Comparison of ENCODE assay signal across 1 cellular context in the genomic region with DNA sequence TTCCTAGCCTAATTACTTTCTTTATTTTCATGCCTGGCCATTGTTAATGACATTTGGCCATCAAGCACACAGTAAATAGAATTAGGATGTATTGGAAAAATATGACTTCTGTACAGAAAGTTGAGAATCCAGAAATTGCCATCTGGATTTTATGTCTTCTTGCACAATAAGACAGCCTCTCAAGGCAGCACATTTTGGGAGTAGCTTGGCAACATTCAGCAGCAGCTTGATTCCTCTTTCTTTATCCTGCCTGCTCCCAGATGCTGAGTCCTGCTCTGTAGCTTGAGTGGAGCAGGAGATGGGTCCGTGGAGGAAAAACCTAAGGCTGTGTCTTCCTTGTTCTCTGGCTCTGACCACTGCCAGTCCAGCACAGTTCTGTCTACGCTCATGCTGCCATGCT.
A peak's percentile ranks its signal among the peaks of the same experiment; 100 is the strongest.
TF ChIP-seq lines count a peak whose summit lies in the region.

No MANE protein-coding gene starts in this region.

TF ChIP-seq in IMR-90, 13 proteins besides CTCF, POLR2A, EP300 and RAD21:
- TF ChIP-seq CEBPB (IDR thresholded peaks at IDR 0.05; ENCODE audit: low read depth, low read length) (0 out of 2 replicates have a peak, but pooled peaks have one; percentile 1), RCOR1 (IDR thresholded peaks at IDR 0.05; ENCODE audit: insufficient replicate concordance, low read length) (no peak)
